Comparison of ENCODE assay signal across 17 cellular contexts in genomic region chr9:98922721-98923435, GRCh38. TPM values are rescaled to one million over a fixed set of nuclear protein-coding genes. Genes with fewer than 3 reads are reported as not detected.
A peak's percentile ranks its signal among the peaks of the same experiment; 100 is the strongest.
DNase-seq lines count a peak whose midpoint lies in the region; ATAC-seq, FAIRE-seq and TF ChIP-seq lines count a peak whose summit lies in the region.
"Had no signal": no experiment of that assay in that cellular context is flagged by ENCODE, and none has a peak within 500 bp of the region (broad histone marks: within the 10 kb centered on the region; RNA-seq: fewer than 3 reads in every experiment).

No MANE protein-coding gene starts in this region.

- intact Hi-C loops in activated naive CD4-positive, alpha-beta T cell treated with anti-CD3 and anti-CD28 coated beads for 36 hours (cut with micrococcal nuclease): no loop called here

- H3K36me3 ChIP-seq in Karpas-422 (ENCODE audit: insufficient read depth, low read length) (no peaks in the 10 kb centered on the region), astrocyte (ENCODE audit: insufficient read depth, low read length) (no peaks in the 10 kb centered on the region), BE2C (no peaks in the 10 kb centered on the region)
- H3K36me3 ChIP-seq: esophagus muscularis mucosa, HAP-1 had no signal

- peak; percentile 31 for ATAC-seq in memory B cell (ENCODE audit: low read depth)
- no peak for ATAC-seq in GM18907 (IDR thresholded peaks at IDR 0.05; ENCODE audit: unreplicated experiment)

- CTCF ChIA-PET in activated naive CD4-positive, alpha-beta T cell treated with anti-CD3 and anti-CD28 coated beads for 36 hours (lab: Charles Lee): interaction anchor here (0.6 kb wide), 1 partner anchor 98 kb away, joined by 3 read pairs; no protein-coding TSS in a partner anchor

- H3K79me2 ChIP-seq in Karpas-422 (ENCODE audit: low read length) (no peaks in the 10 kb centered on the region), astrocyte (ENCODE audit: insufficient read depth, low read length) (no peaks in the 10 kb centered on the region)

- H3K4me3 Mint-ChIP-seq in astrocyte (ENCODE audit: unreplicated experiment): peak overlapping the region; percentile 37
- H3K4me3 Mint-ChIP-seq in memory B cell: no peak overlapping the region
- no peak overlapping the region for H3K4me3 Mint-ChIP-seq in activated naive CD4-positive, alpha-beta T cell treated with anti-CD3 and anti-CD28 coated beads for 36 hours

- H3K9me2 ChIP-seq in Karpas-422 (replicated peaks; ENCODE audit: insufficient read depth, low read length): no peaks in the 10 kb centered on the region

- H3K27me3 Mint-ChIP-seq in astrocyte (ENCODE audit: low read depth, unreplicated experiment) (peaks cover 2% of the 10 kb centered on the region), memory B cell (peaks cover 5% of the 10 kb centered on the region)
- H3K27me3 Mint-ChIP-seq in activated naive CD4-positive, alpha-beta T cell treated with anti-CD3 and anti-CD28 coated beads for 36 hours (ENCODE audit: low read depth): no peaks in the 10 kb centered on the region

- H3K4me3 ChIP-seq in Karpas-422 (ENCODE audit: low read length) (no peak overlapping the region; the same call in 1 of the 2 replicates), astrocyte (ENCODE audit: insufficient read depth, low read depth, low read length) (no peak overlapping the region), BE2C (ENCODE audit: low read depth, low read length) (no peak overlapping the region)
- H3K4me3 ChIP-seq: coronary artery, esophagus muscularis mucosa, HAP-1 had no signal

- peaks cover 5% of the 10 kb centered on the region; the same call in 1 of the 2 replicates for H3K4me1 ChIP-seq in Karpas-422 (ENCODE audit: low read length)
- peaks cover 26% of the 10 kb centered on the region for H3K4me1 ChIP-seq in astrocyte (ENCODE audit: insufficient read depth, low read length)
- no peaks in the 10 kb centered on the region for H3K4me1 ChIP-seq in BE2C
- H3K4me1 ChIP-seq: HAP-1 had no signal

- H3K36me3 Mint-ChIP-seq in astrocyte (ENCODE audit: low read depth, unreplicated experiment): no peaks in the 10 kb centered on the region
- no peaks in the 10 kb centered on the region for H3K36me3 Mint-ChIP-seq in memory B cell
- no peaks in the 10 kb centered on the region for H3K36me3 Mint-ChIP-seq in activated naive CD4-positive, alpha-beta T cell treated with anti-CD3 and anti-CD28 coated beads for 36 hours (ENCODE audit: low read depth)

- peaks cover 35% of the 10 kb centered on the region for H3K4me1 Mint-ChIP-seq in astrocyte (ENCODE audit: low read depth, unreplicated experiment)
- H3K4me1 Mint-ChIP-seq in memory B cell: no peaks in the 10 kb centered on the region
- H3K4me1 Mint-ChIP-seq in activated naive CD4-positive, alpha-beta T cell treated with anti-CD3 and anti-CD28 coated beads for 36 hours (ENCODE audit: low read depth): no peaks in the 10 kb centered on the region

- H4K20me1 ChIP-seq in Karpas-422 (ENCODE audit: insufficient read depth, low read depth, low read length) (no peaks in the 10 kb centered on the region), astrocyte (ENCODE audit: insufficient read depth, low read length) (no peaks in the 10 kb centered on the region)

- no peak for FAIRE-seq in astrocyte (lab: Jason Lieb, UNC)
- FAIRE-seq: GM19239, urothelium cell line had no signal

- no peak overlapping the region for H3K27ac ChIP-seq in Karpas-422 (ENCODE audit: low read length)
- H3K27ac ChIP-seq in astrocyte (ENCODE audit: low read depth, low read length): no peak overlapping the region
- H3K27ac ChIP-seq: coronary artery, HL-60 had no signal

- H3K9me3 ChIP-seq in Karpas-422 (ENCODE audit: low read length) (no peaks in the 10 kb centered on the region), astrocyte (ENCODE audit: insufficient read depth, low read depth, low read length) (no peaks in the 10 kb centered on the region), BE2C (no peaks in the 10 kb centered on the region)
- H3K9me3 ChIP-seq: esophagus muscularis mucosa, HAP-1 had no signal

- H3K27me3 ChIP-seq in Karpas-422 (ENCODE audit: low read length) (no peaks in the 10 kb centered on the region), astrocyte (ENCODE audit: insufficient read depth, low read length) (no peaks in the 10 kb centered on the region), BE2C (peaks cover 8% of the 10 kb centered on the region)
- H3K27me3 ChIP-seq: esophagus muscularis mucosa had no signal

- H3K4me2 ChIP-seq in Karpas-422 (ENCODE audit: low read depth, low read length, poor library complexity, severe bottlenecking) (peak overlapping the region; percentile 24), astrocyte (ENCODE audit: low read length) (peak overlapping the region; percentile 70)

- H3K9me3 Mint-ChIP-seq in astrocyte (ENCODE audit: unreplicated experiment) (peaks cover 2% of the 10 kb centered on the region), memory B cell (no peaks in the 10 kb centered on the region)
- H3K9me3 Mint-ChIP-seq in activated naive CD4-positive, alpha-beta T cell treated with anti-CD3 and anti-CD28 coated beads for 36 hours: no peaks in the 10 kb centered on the region

- peak; percentile 18 for DNase-seq in AG08395 (ENCODE audit: low spot score)
- DNase-seq in Karpas-422: no peak
- peak; percentile 40 for DNase-seq in astrocyte (ENCODE audit: low read depth)
- DNase-seq in memory B cell (ENCODE audit: low spot score in 2 of 2): no peak
- DNase-seq in activated naive CD4-positive, alpha-beta T cell treated with anti-CD3 and anti-CD28 coated beads for 36 hours: no peak
- no peak for DNase-seq in NCI-H1436 (lab: John Stamatoyannopoulos, UW)
- DNase-seq in BE2C: no peak
- DNase-seq: stimulated activated CD4-positive, alpha-beta T cell treated with anti-CD3 and anti-CD28 coated beads, Interleukin-2, amount 100 ng/mL, for 24 hours; T-helper 1 cell had no signal

- H3K27ac Mint-ChIP-seq in astrocyte (ENCODE audit: unreplicated experiment): peak overlapping the region; percentile 85
- no peak overlapping the region for H3K27ac Mint-ChIP-seq in memory B cell
- no peak overlapping the region for H3K27ac Mint-ChIP-seq in activated naive CD4-positive, alpha-beta T cell treated with anti-CD3 and anti-CD28 coated beads for 36 hours

- no peak overlapping the region; the same call in 1 of the 2 replicates for H3K9ac ChIP-seq in Karpas-422 (ENCODE audit: low read length)
- no peak overlapping the region for H3K9ac ChIP-seq in astrocyte (ENCODE audit: low read length)

- TF ChIP-seq CTCF in astrocyte (IDR thresholded peaks at IDR 0.05; ENCODE audit: insufficient read depth, low read depth, low read length): no peak
- TF ChIP-seq CTCF in BE2C (IDR thresholded peaks at IDR 0.05; ENCODE audit: low read depth, low read length): no peak

- H2AFZ ChIP-seq in Karpas-422 (ENCODE audit: low read length) (no peak overlapping the region), astrocyte (ENCODE audit: low read depth, low read length) (no peak overlapping the region)

RNA-seq across cellular contexts. Expression of gene COL15A1, which starts 20.8 kb away (rescaled TPM):
- 0.40 and 0.93 TPM in 2 replicates for total RNA-seq in Karpas-422 (2014; rRNA removed; shearing (Covaris generic); ENCODE audit: low replicate concordance)
- 5.6 and 11.7 TPM in 2 replicates for total RNA-seq in astrocyte
- under 1 TPM; 0.02 to 0.05 TPM for total RNA-seq in activated naive CD4-positive, alpha-beta T cell treated with anti-CD3 and anti-CD28 coated beads for 36 hours
- not detected for polyA plus RNA-seq in BE2C (2012; ENCODE audit: insufficient read depth, insufficient read length, low read depth)
- total RNA-seq: pulmonary artery endothelial cell had no signal

Comparison
In these comparisons a context has a peak if more than half of its experiments do, and no peak if none do; other contexts are left out.
1. DNase-seq: peak in AG08395 (single experiment) and astrocyte (single experiment); none in Karpas-422 (single experiment), memory B cell (0 of 2), activated naive CD4-positive, alpha-beta T cell treated with anti-CD3 and anti-CD28 coated beads for 36 hours (single experiment), NCI-H1436 (single experiment) and BE2C (single experiment).